ENCODE assay signal across 2 cellular contexts in genomic region chr20:58984691-58985090, GRCh38.
TF ChIP-seq lines count a peak whose summit lies in the region.

No MANE protein-coding gene starts in this region.

TF ChIP-seq in HCT116, 20 proteins besides CTCF, POLR2A, EP300 and RAD21:
- TF ChIP-seq CBX3 (IDR thresholded peaks at IDR 0.05; ENCODE audit: low read depth) (no peak), EZH2phosphoT487 (IDR thresholded peaks at IDR 0.05; ENCODE audit: borderline replicate concordance) (no peak), ELF1 (IDR thresholded peaks at IDR 0.05; ENCODE audit: borderline replicate concordance, low read depth) (no peak), REST (IDR thresholded peaks at IDR 0.05; ENCODE audit: low read depth) (no peak), FOSL1 (IDR thresholded peaks at IDR 0.05; ENCODE audit: low read depth) (no peak), SIN3A (IDR thresholded peaks at IDR 0.05; ENCODE audit: low read depth) (no peak), TCF7L2 (IDR thresholded peaks at IDR 0.05; ENCODE audit: borderline replicate concordance, extremely low read depth, insufficient read depth, insufficient read length) (no peak), EZH2 (IDR thresholded peaks at IDR 0.05) (no peak)

TF ChIP-seq in HEK293T, 16 proteins besides CTCF, POLR2A, EP300 and RAD21:
- TF ChIP-seq SUZ12 (IDR thresholded peaks at IDR 0.05) (no peak), HDGF (IDR thresholded peaks at IDR 0.05; ENCODE audit: borderline replicate concordance) (no peak), FOXA1 (IDR thresholded peaks at IDR 0.05) (no peak), ELF4 (IDR thresholded peaks at IDR 0.05) (no peak), L3MBTL2 (conservative IDR thresholded peaks at IDR 0.05) (no peak), ZNF384 (IDR thresholded peaks at IDR 0.05) (no peak), FOXK2 (IDR thresholded peaks at IDR 0.05) (no peak), LEF1 (IDR thresholded peaks at IDR 0.05; ENCODE audit: borderline replicate concordance) (no peak), SP1 (IDR thresholded peaks at IDR 0.05) (no peak), ARNT (IDR thresholded peaks at IDR 0.05) (no peak)
- TF ChIP-seq, protein P1, sequence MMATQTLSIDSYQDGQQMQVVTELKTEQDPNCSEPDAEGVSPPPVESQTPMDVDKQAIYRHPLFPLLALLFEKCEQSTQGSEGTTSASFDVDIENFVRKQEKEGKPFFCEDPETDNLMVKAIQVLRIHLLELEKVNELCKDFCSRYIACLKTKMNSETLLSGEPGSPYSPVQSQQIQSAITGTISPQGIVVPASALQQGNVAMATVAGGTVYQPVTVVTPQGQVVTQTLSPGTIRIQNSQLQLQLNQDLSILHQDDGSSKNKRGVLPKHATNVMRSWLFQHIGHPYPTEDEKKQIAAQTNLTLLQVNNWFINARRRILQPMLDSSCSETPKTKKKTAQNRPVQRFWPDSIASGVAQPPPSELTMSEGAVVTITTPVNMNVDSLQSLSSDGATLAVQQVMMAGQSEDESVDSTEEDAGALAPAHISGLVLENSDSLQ (IDR thresholded peaks at IDR 0.05) = no peak
TF ChIP-seq in HEK293T: peak in this region for 0.
